In genomic region chr5:65742565-65743231, GRCh38 we compare ENCODE assay signal across 9 cellular contexts. TPM values are rescaled to one million over a fixed set of nuclear protein-coding genes. Genes with fewer than 3 reads are reported as not detected.
DNase-seq lines count a peak whose midpoint lies in the region; ATAC-seq and TF ChIP-seq lines count a peak whose summit lies in the region.
"Had no signal": no experiment of that assay in that cellular context is flagged by ENCODE, and none has a peak within 500 bp of the region (broad histone marks: within the 10 kb centered on the region; RNA-seq: fewer than 3 reads in every experiment).

No MANE protein-coding gene starts in this region.

- peak; percentile 98 for TF ChIP-seq CTCF in RWPE2 (IDR thresholded peaks at IDR 0.05; ENCODE audit: poor library complexity, severe bottlenecking)
- TF ChIP-seq CTCF in coronary artery (IDR thresholded peaks at IDR 0.05) = peak; percentile 35

- no peak overlapping the region for H3K4me3 Mint-ChIP-seq in naive thymus-derived CD8-positive, alpha-beta T cell

- H3K9me3 ChIP-seq in RWPE2 (ENCODE audit: severe bottlenecking) = no peaks in the 10 kb centered on the region

- H3K4me3 ChIP-seq in RWPE2 (ENCODE audit: severe bottlenecking) = no peak overlapping the region
- no peak overlapping the region for H3K4me3 ChIP-seq in coronary artery
- H3K4me3 ChIP-seq: BLaER1 treated with 17β-estradiol and CSF1 and Interleukin-3, amounts not matched to agents 10 nM and 100 nM had no signal

- H3K27me3 ChIP-seq in RWPE2 (ENCODE audit: insufficient read depth, poor library complexity, severe bottlenecking) = no peaks in the 10 kb centered on the region
- H3K27me3 ChIP-seq: BLaER1 treated with 17β-estradiol and CSF1 and Interleukin-3, amounts not matched to agents 10 nM and 100 nM had no signal

- H3K4me1 ChIP-seq in RWPE2 (ENCODE audit: insufficient read depth, poor library complexity, severe bottlenecking) = peaks cover 7% of the 10 kb centered on the region

- peaks cover 0 to 4% (median 0%) of the 10 kb centered on the region in 9 donors for H3K9me3 Mint-ChIP-seq in naive thymus-derived CD8-positive, alpha-beta T cell

- peaks cover 8% of the 10 kb centered on the region for H3K36me3 ChIP-seq in RWPE2 (ENCODE audit: low read depth)

- H3K4me1 Mint-ChIP-seq in naive thymus-derived CD8-positive, alpha-beta T cell = peaks cover 0 to 5% (median 1%) of the 10 kb centered on the region in 4 donors

- H3K27ac ChIP-seq in RWPE2 (ENCODE audit: poor library complexity, severe bottlenecking) (peak overlapping the region; percentile 25), coronary artery (no peak overlapping the region)
- H3K27ac ChIP-seq: BLaER1 treated with 17β-estradiol and CSF1 and Interleukin-3, amounts not matched to agents 10 nM and 100 nM had no signal

- H3K27me3 Mint-ChIP-seq in naive thymus-derived CD8-positive, alpha-beta T cell = no peaks in the 10 kb centered on the region

- H3K36me3 Mint-ChIP-seq in naive thymus-derived CD8-positive, alpha-beta T cell = peaks cover 0 to 6% (median 0%) of the 10 kb centered on the region in 3 donors

- peak overlapping the region in 1 of 10 donors; percentile 19 for H3K27ac Mint-ChIP-seq in naive thymus-derived CD8-positive, alpha-beta T cell

- peak; percentile 95 for ATAC-seq in GM19351 (IDR thresholded peaks at IDR 0.05; ENCODE audit: unreplicated experiment)
- peak; percentile 94 for ATAC-seq in HG03354 (IDR thresholded peaks at IDR 0.05; ENCODE audit: poor library complexity, severe bottlenecking, unreplicated experiment)
- ATAC-seq in RWPE2 (ENCODE audit: low read depth) = peak; percentile 89
- peak; percentile 46 to 53 for ATAC-seq in naive thymus-derived CD8-positive, alpha-beta T cell
- ATAC-seq in GM19328 (IDR thresholded peaks at IDR 0.05; ENCODE audit: unreplicated experiment) = no peak

- POLR2A ChIA-PET in naive thymus-derived CD8-positive, alpha-beta T cell (lab: Charles Lee) = no interaction called here

- peak; percentile 11 for DNase-seq in NCI-H1105 treated with DMSO at 0.1 percent for 48 hours (lab: John Stamatoyannopoulos, UW)
- no peak for DNase-seq in NCI-H1105 (lab: John Stamatoyannopoulos, UW)
- DNase-seq in RWPE2 (ENCODE audit: low spot score) = no peak
- no peak for DNase-seq in coronary artery (ENCODE audit: low spot score)
- peak in 3 of 10 donors; percentile 15 to 32 (median 25) for DNase-seq in naive thymus-derived CD8-positive, alpha-beta T cell

RNA-seq across cellular contexts. Expression of gene NLN, which starts 20.7 kb away (rescaled TPM):
- total RNA-seq in naive thymus-derived CD8-positive, alpha-beta T cell = 1 to 10 TPM; 4.4 to 7.2 TPM
- polyA plus RNA-seq in naive thymus-derived CD8-positive, alpha-beta T cell = 1 to 10 TPM; 2.3 to 4.9 (median 3.7) TPM

RNA-seq across cellular contexts. Expression of gene SGTB, which starts 20.8 kb away (rescaled TPM):
- 10 to 100 TPM; 51.4 to 53.8 TPM for total RNA-seq in naive thymus-derived CD8-positive, alpha-beta T cell
- polyA plus RNA-seq in naive thymus-derived CD8-positive, alpha-beta T cell = 10 to 100 TPM; 12.5 to 15.4 (median 15.0) TPM
